Comparison of ENCODE assay signal across 22 cellular contexts in the genomic region with DNA sequence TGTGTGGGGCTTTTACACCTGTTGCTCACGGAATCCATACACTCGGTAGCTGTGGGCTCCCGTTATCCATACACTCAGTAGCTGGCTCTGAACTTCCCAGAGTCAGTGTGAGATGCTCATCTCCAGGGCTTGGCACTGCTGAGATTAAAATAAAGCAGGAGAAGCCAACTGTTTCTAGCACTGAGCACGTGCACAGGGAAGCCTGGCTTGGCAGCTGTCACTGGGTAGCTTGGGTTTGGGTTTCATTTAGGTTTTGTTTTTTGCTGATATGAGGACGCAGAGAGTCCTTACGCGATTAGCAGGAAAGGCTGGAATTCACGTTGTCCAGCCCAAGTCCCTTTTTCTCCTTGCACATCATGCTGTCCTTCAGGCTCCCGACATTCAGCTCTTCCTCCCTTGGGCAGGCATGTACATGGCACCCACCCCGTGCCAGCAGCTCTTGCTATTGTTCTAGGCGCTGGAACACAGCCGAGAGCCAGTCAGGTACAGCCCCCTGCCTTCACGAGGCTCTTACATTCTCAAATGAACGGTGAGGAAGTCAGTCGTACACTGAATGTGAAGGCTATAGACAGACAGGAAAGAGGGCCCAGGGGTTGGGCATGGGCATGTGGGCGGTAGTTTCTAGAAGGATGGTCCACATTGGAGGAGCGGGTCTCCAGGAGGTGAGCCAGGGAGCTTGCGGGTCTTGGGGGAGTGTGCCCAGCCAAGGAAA.
"Had no signal": no experiment of that assay in that cellular context is flagged by ENCODE, and none has a peak within 500 bp of the region (broad histone marks: within the 10 kb centered on the region; RNA-seq: fewer than 3 reads in every experiment).

No MANE protein-coding gene starts in this region.

- ATAC-seq: activated T-cell treated with anti-CD3 and anti-CD28 coated beads, Interleukin-2, amount 50 U/mL, for 72 hours; body of pancreas; gastroesophageal sphincter; left ventricle myocardium superior; mucosa of descending colon; natural killer cell had no signal

- H3K27me3 ChIP-seq: body of pancreas, right atrium auricular region had no signal

- H3K4me1 ChIP-seq: body of pancreas, gastroesophageal sphincter, heart right ventricle, prostate gland, right atrium auricular region, stomach had no signal

- DNase-seq: activated CD4-positive, alpha-beta T cell treated with anti-CD3 and anti-CD28 coated beads for 1 hour; activated gamma-delta T cell treated with Interleukin-2 at 50 U/mL for 16 hours; activated T-cell treated with anti-CD3 and anti-CD28 coated beads, Interleukin-2, amount 50 U/mL, for 72 hours; body of pancreas; effector CD4-positive, alpha-beta T cell; heart right ventricle; left ventricle myocardium superior; mucosa of descending colon; natural killer cell; nucleus accumbens; stimulated activated CD4-positive, alpha-beta T cell treated with anti-CD3 and anti-CD28 coated beads, Interleukin-15, amount 100 ng/mL, for 24 hours; stimulated activated CD4-positive, alpha-beta T cell treated with anti-CD3 and anti-CD28 coated beads, Interleukin-4, amount 100 ng/mL, for 1 hour; stomach; SW 1271; T-helper 2 cell had no signal

- H3K9me3 ChIP-seq: body of pancreas, gastroesophageal sphincter, heart right ventricle, mucosa of descending colon, prostate gland, right atrium auricular region, stomach had no signal

- H3K4me1 Mint-ChIP-seq: memory B cell, natural killer cell had no signal

- H3K27me3 Mint-ChIP-seq: central memory CD8-positive, alpha-beta T cell; type B pancreatic cell had no signal

- H3K4me3 Mint-ChIP-seq: activated T-cell treated with anti-CD3 and anti-CD28 coated beads, Interleukin-2, amount 50 U/mL, for 72 hours; central memory CD8-positive, alpha-beta T cell; memory B cell; natural killer cell; type B pancreatic cell had no signal

- H3K27ac ChIP-seq: body of pancreas, gastroesophageal sphincter, heart right ventricle, prostate gland, right atrium auricular region, stomach, VCaP had no signal

- H3K4me3 ChIP-seq: body of pancreas, gastroesophageal sphincter, heart right ventricle, mucosa of descending colon, prostate gland, right atrium auricular region, stomach had no signal

- H3K36me3 ChIP-seq: prostate gland, right atrium auricular region had no signal

- H3K36me3 Mint-ChIP-seq: natural killer cell had no signal

- H3K9me3 Mint-ChIP-seq: activated T-cell treated with anti-CD3 and anti-CD28 coated beads, Interleukin-2, amount 50 U/mL, for 72 hours; central memory CD8-positive, alpha-beta T cell; natural killer cell; type B pancreatic cell had no signal

- H3K27ac Mint-ChIP-seq: activated T-cell treated with anti-CD3 and anti-CD28 coated beads, Interleukin-2, amount 50 U/mL, for 72 hours; memory B cell; natural killer cell; type B pancreatic cell had no signal
